ENCODE assay signal across 1 cellular context in the genomic region with DNA sequence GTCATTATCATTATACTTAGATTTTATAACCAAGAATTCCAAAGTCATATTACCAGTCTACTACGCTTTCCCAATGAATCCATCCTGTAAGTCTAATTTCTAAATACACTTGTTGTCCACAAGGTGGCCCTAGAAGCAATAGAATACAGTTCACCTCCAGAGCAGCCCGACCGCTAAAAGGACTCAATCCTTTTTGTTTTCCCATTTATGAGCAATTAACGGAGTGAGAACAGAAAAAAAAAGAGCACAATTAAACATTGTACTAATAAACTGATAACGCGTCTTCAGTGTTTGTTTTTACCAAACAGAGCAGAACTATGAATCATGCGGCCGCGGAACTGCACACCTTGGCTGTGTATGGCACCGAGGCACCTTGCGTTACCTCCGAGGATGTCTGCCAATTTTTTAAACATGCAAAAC.
TF ChIP-seq lines count a peak whose summit lies in the region.

No MANE protein-coding gene starts in this region.

TF ChIP-seq in GM12878, 131 proteins besides CTCF, POLR2A, EP300 and RAD21 (continued from another document):
- TF ChIP-seq, protein P1, sequence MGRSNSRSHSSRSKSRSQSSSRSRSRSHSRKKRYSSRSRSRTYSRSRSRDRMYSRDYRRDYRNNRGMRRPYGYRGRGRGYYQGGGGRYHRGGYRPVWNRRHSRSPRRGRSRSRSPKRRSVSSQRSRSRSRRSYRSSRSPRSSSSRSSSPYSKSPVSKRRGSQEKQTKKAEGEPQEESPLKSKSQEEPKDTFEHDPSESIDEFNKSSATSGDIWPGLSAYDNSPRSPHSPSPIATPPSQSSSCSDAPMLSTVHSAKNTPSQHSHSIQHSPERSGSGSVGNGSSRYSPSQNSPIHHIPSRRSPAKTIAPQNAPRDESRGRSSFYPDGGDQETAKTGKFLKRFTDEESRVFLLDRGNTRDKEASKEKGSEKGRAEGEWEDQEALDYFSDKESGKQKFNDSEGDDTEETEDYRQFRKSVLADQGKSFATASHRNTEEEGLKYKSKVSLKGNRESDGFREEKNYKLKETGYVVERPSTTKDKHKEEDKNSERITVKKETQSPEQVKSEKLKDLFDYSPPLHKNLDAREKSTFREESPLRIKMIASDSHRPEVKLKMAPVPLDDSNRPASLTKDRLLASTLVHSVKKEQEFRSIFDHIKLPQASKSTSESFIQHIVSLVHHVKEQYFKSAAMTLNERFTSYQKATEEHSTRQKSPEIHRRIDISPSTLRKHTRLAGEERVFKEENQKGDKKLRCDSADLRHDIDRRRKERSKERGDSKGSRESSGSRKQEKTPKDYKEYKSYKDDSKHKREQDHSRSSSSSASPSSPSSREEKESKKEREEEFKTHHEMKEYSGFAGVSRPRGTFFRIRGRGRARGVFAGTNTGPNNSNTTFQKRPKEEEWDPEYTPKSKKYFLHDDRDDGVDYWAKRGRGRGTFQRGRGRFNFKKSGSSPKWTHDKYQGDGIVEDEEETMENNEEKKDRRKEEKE (IDR thresholded peaks at IDR 0.05), result no peak
- TF ChIP-seq ZNF24 (IDR thresholded peaks at IDR 0.05) (no peak), MYC (IDR thresholded peaks at IDR 0.05; ENCODE audit: insufficient read depth, insufficient read length, insufficient replicate concordance, low read length, severe bottlenecking) (no peak), MEF2B (IDR thresholded peaks at IDR 0.05; ENCODE audit: partially characterized antibody, poor library complexity, severe bottlenecking) (no peak), SMAD1 (IDR thresholded peaks at IDR 0.05; ENCODE audit: low read depth, partially characterized antibody) (no peak), BRCA1 (IDR thresholded peaks at IDR 0.05; ENCODE audit: low read depth, low read length) (no peak), SMC3 (IDR thresholded peaks at IDR 0.05; ENCODE audit: borderline replicate concordance, low read length) (peak; percentile 89), BACH1 (IDR thresholded peaks at IDR 0.05; ENCODE audit: borderline replicate concordance) (no peak), MYB (IDR thresholded peaks at IDR 0.05; ENCODE audit: borderline replicate concordance, low read depth, low read length) (no peak), SP1 (IDR thresholded peaks at IDR 0.05; ENCODE audit: low read depth, low read length) (no peak), CBX5 (IDR thresholded peaks at IDR 0.05; ENCODE audit: low read depth) (0 out of 2 replicates have a peak, but pooled peaks have one; percentile 55), IRF4 (IDR thresholded peaks at IDR 0.05; ENCODE audit: low read depth, low read length) (no peak), TCF7 (IDR thresholded peaks at IDR 0.05; ENCODE audit: borderline replicate concordance) (0 out of 2 replicates have a peak, but pooled peaks have one; percentile 18)
- TF ChIP-seq, protein P2, sequence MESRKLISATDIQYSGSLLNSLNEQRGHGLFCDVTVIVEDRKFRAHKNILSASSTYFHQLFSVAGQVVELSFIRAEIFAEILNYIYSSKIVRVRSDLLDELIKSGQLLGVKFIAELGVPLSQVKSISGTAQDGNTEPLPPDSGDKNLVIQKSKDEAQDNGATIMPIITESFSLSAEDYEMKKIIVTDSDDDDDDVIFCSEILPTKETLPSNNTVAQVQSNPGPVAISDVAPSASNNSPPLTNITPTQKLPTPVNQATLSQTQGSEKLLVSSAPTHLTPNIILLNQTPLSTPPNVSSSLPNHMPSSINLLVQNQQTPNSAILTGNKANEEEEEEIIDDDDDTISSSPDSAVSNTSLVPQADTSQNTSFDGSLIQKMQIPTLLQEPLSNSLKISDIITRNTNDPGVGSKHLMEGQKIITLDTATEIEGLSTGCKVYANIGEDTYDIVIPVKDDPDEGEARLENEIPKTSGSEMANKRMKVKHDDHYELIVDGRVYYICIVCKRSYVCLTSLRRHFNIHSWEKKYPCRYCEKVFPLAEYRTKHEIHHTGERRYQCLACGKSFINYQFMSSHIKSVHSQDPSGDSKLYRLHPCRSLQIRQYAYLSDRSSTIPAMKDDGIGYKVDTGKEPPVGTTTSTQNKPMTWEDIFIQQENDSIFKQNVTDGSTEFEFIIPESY (IDR thresholded peaks at IDR 0.05), result no peak
- TF ChIP-seq, protein P3, sequence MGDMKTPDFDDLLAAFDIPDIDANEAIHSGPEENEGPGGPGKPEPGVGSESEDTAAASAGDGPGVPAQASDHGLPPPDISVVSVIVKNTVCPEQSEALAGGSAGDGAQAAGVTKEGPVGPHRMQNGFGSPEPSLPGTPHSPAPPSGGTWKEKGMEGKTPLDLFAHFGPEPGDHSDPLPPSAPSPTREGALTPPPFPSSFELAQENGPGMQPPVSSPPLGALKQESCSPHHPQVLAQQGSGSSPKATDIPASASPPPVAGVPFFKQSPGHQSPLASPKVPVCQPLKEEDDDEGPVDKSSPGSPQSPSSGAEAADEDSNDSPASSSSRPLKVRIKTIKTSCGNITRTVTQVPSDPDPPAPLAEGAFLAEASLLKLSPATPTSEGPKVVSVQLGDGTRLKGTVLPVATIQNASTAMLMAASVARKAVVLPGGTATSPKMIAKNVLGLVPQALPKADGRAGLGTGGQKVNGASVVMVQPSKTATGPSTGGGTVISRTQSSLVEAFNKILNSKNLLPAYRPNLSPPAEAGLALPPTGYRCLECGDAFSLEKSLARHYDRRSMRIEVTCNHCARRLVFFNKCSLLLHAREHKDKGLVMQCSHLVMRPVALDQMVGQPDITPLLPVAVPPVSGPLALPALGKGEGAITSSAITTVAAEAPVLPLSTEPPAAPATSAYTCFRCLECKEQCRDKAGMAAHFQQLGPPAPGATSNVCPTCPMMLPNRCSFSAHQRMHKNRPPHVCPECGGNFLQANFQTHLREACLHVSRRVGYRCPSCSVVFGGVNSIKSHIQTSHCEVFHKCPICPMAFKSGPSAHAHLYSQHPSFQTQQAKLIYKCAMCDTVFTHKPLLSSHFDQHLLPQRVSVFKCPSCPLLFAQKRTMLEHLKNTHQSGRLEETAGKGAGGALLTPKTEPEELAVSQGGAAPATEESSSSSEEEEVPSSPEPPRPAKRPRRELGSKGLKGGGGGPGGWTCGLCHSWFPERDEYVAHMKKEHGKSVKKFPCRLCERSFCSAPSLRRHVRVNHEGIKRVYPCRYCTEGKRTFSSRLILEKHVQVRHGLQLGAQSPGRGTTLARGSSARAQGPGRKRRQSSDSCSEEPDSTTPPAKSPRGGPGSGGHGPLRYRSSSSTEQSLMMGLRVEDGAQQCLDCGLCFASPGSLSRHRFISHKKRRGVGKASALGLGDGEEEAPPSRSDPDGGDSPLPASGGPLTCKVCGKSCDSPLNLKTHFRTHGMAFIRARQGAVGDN (IDR thresholded peaks at IDR 0.05), result no peak
